ENCODE assay signal across 30 cellular contexts in genomic region chr13:66546534-66547379, GRCh38.
DNase-seq lines count a peak whose midpoint lies in the region; ATAC-seq and TF ChIP-seq lines count a peak whose summit lies in the region.
"Had no signal": no experiment of that assay in that cellular context is flagged by ENCODE, and none has a peak within 500 bp of the region (broad histone marks: within the 10 kb centered on the region; RNA-seq: fewer than 3 reads in every experiment).

No MANE protein-coding gene starts in this region.

- no peak for TF ChIP-seq CTCF in fibroblast of lung (conservative IDR thresholded peaks at IDR 0.05 in 1 of 2, IDR thresholded peaks at IDR 0.05 in 1 of 2; ENCODE audit: low read depth in 1 of 2, low read length in 2 of 2)
- no peak for TF ChIP-seq CTCF in smooth muscle cell (IDR thresholded peaks at IDR 0.05; ENCODE audit: borderline replicate concordance, insufficient read depth, poor library complexity, severe bottlenecking)
- no peak for TF ChIP-seq CTCF in WERI-Rb-1 (IDR thresholded peaks at IDR 0.05; ENCODE audit: low read depth, low read length)

- H2AFZ ChIP-seq in fibroblast of lung (ENCODE audit: low read length) (no peak overlapping the region), smooth muscle cell (ENCODE audit: low read depth) (peak overlapping the region; percentile 22)
- H2AFZ ChIP-seq: GM23338 had no signal

- 52% methylated on average over 2 of the region's 2 CpGs for WGBS in smooth muscle cell (ENCODE audit: low lambda C conversion rate)

- H3K4me2 ChIP-seq in fibroblast of lung (ENCODE audit: extremely low read depth, insufficient read depth, low read length) (no peak overlapping the region), smooth muscle cell (no peak overlapping the region)
- H3K4me2 ChIP-seq: GM23338 had no signal

- H3K27ac ChIP-seq in fibroblast of lung (ENCODE audit: insufficient read depth, low read length) (no peak overlapping the region), smooth muscle cell (ENCODE audit: low read depth) (no peak overlapping the region), WERI-Rb-1 (no peak overlapping the region)
- H3K27ac ChIP-seq: tibial artery had no signal

- H3K4me1 Mint-ChIP-seq in stimulated activated naive B cell treated with anti-CD40 and anti-IgM and Interleukin-4, amounts not matched to agents 10 μg/mL and 1 μg/mL and 100 μg/mL, for 72 hours, result no peaks in the 10 kb centered on the region
- H3K4me1 Mint-ChIP-seq: B cell; central memory CD8-positive, alpha-beta T cell; GM23338; naive thymus-derived CD4-positive, alpha-beta T cell; T-cell had no signal

- H3K36me3 Mint-ChIP-seq in stimulated activated naive B cell treated with anti-CD40 and anti-IgM and Interleukin-4, amounts not matched to agents 10 μg/mL and 1 μg/mL and 100 μg/mL, for 72 hours, result no peaks in the 10 kb centered on the region
- H3K36me3 Mint-ChIP-seq: naive thymus-derived CD4-positive, alpha-beta T cell; T-cell had no signal

- H3K27me3 Mint-ChIP-seq in stimulated activated naive B cell treated with anti-CD40 and anti-IgM and Interleukin-4, amounts not matched to agents 10 μg/mL and 1 μg/mL and 100 μg/mL, for 72 hours, result no peaks in the 10 kb centered on the region
- H3K27me3 Mint-ChIP-seq: activated T-cell treated with anti-CD3 and anti-CD28 coated beads, Interleukin-2, amount 50 U/mL, for 24 hours; B cell; central memory CD8-positive, alpha-beta T cell; naive thymus-derived CD4-positive, alpha-beta T cell; T-cell had no signal

- H3K4me1 ChIP-seq in adipocyte (ENCODE audit: control insufficient read depth, insufficient read depth, low read length) (no peaks in the 10 kb centered on the region), fibroblast of lung (ENCODE audit: control insufficient read depth, extremely low read depth, insufficient read depth, low read length) (no peaks in the 10 kb centered on the region), smooth muscle cell (ENCODE audit: low read depth) (no peaks in the 10 kb centered on the region)
- H3K4me1 ChIP-seq: tibial artery had no signal

- H3K9me3 ChIP-seq in adipocyte (ENCODE audit: control insufficient read depth, low read length), result no peaks in the 10 kb centered on the region
- H3K9me3 ChIP-seq in fibroblast of lung (ENCODE audit: control insufficient read depth, insufficient read depth, low read depth, low read length), result no peaks in the 10 kb centered on the region
- H3K9me3 ChIP-seq in smooth muscle cell (replicated peaks; ENCODE audit: low read depth), result no peaks in the 10 kb centered on the region
- no peaks in the 10 kb centered on the region for H3K9me3 ChIP-seq in WERI-Rb-1 (ENCODE audit: severe bottlenecking)
- H3K9me3 ChIP-seq: MG63, tibial artery had no signal

- no peaks in the 10 kb centered on the region for H3K9me3 Mint-ChIP-seq in stimulated activated naive B cell treated with anti-CD40 and anti-IgM and Interleukin-4, amounts not matched to agents 10 μg/mL and 1 μg/mL and 100 μg/mL, for 72 hours
- H3K9me3 Mint-ChIP-seq: activated T-cell treated with anti-CD3 and anti-CD28 coated beads, Interleukin-2, amount 50 U/mL, for 24 hours; GM23338; naive thymus-derived CD4-positive, alpha-beta T cell; T-cell had no signal

- H3K4me3 Mint-ChIP-seq in stimulated activated naive B cell treated with anti-CD40 and anti-IgM and Interleukin-4, amounts not matched to agents 10 μg/mL and 1 μg/mL and 100 μg/mL, for 72 hours, result no peak overlapping the region
- H3K4me3 Mint-ChIP-seq: activated T-cell treated with anti-CD3 and anti-CD28 coated beads, Interleukin-2, amount 50 U/mL, for 24 hours; B cell; central memory CD8-positive, alpha-beta T cell; GM23338; naive thymus-derived CD4-positive, alpha-beta T cell; T-cell had no signal

- H4K20me1 ChIP-seq in fibroblast of lung (ENCODE audit: control insufficient read depth, extremely low read depth, insufficient read depth, low read length), result no peaks in the 10 kb centered on the region
- H4K20me1 ChIP-seq in smooth muscle cell (ENCODE audit: low read depth), result no peaks in the 10 kb centered on the region

- H3K79me2 ChIP-seq in fibroblast of lung (ENCODE audit: control insufficient read depth, insufficient read depth, low read length) (no peaks in the 10 kb centered on the region), smooth muscle cell (ENCODE audit: low read depth) (no peaks in the 10 kb centered on the region)

- H3K36me3 ChIP-seq in adipocyte (ENCODE audit: control insufficient read depth, insufficient read depth, low read length, severe bottlenecking) (no peaks in the 10 kb centered on the region), fibroblast of lung (ENCODE audit: control insufficient read depth, insufficient read depth, low read length) (no peaks in the 10 kb centered on the region), smooth muscle cell (ENCODE audit: low read depth) (no peaks in the 10 kb centered on the region), WERI-Rb-1 (no peaks in the 10 kb centered on the region)
- H3K36me3 ChIP-seq: MG63, tibial artery had no signal

- H3F3A ChIP-seq in smooth muscle cell (ENCODE audit: low read depth), result no peaks in the 10 kb centered on the region

- no peak overlapping the region for H3K27ac Mint-ChIP-seq in stimulated activated naive B cell treated with anti-CD40 and anti-IgM and Interleukin-4, amounts not matched to agents 10 μg/mL and 1 μg/mL and 100 μg/mL, for 72 hours
- H3K27ac Mint-ChIP-seq: activated T-cell treated with anti-CD3 and anti-CD28 coated beads, Interleukin-2, amount 50 U/mL, for 24 hours; B cell; GM23338; naive thymus-derived CD4-positive, alpha-beta T cell; T-cell had no signal

- H3K9ac ChIP-seq in adipocyte (ENCODE audit: low read length) (no peak overlapping the region), fibroblast of lung (ENCODE audit: insufficient read depth, low read length) (no peak overlapping the region), smooth muscle cell (ENCODE audit: low read depth) (no peak overlapping the region)

- peak; percentile 55 for DNase-seq in LHCN-M2 (ENCODE audit: low read depth)
- DNase-seq in adipocyte (ENCODE audit: low read depth), result peak; percentile 40
- DNase-seq in fibroblast of lung (ENCODE audit: low read depth in 2 of 2), result peak; percentile 36 to 60
- DNase-seq in smooth muscle cell (lab: John Stamatoyannopoulos, UW; ENCODE audit: unreplicated experiment), result no peak
- DNase-seq in WERI-Rb-1, result no peak
- no peak for DNase-seq in stimulated activated naive B cell treated with anti-CD40 and anti-IgM and Interleukin-4, amounts not matched to agents 10 μg/mL and 1 μg/mL and 100 μg/mL, for 72 hours
- DNase-seq in NCI-H128 (lab: John Stamatoyannopoulos, UW; ENCODE audit: unreplicated experiment), result no peak
- DNase-seq: activated CD4-positive, alpha-beta T cell treated with anti-CD3 and anti-CD28 coated beads for 1 hour; activated T-cell treated with anti-CD3 and anti-CD28 coated beads, Interleukin-2, amount 50 U/mL, for 24 hours; amygdala; COR-L47; DMS79 treated with DMSO at 0.1 percent for 48 hours; erythroblast; left colon; mesendoderm; MG63; naive thymus-derived CD4-positive, alpha-beta T cell; NCI-H187 treated with DMSO at 0.1 percent for 48 hours; NCI-H345; NCI-H774; occipital lobe; OCI-M1; SHP77 treated with DMSO at 0.1 percent for 48 hours; stimulated activated CD4-positive, alpha-beta T cell treated with anti-CD3 and anti-CD28 coated beads, Interleukin-4, amount 100 ng/mL, for 24 hours; stimulated activated naive CD8-positive, alpha-beta T cell treated with anti-CD3 and anti-CD28 coated beads, Interleukin-15, Interleukin-2, amounts not matched to agents 100 U/mL and 50 U/mL, for 24 hours; T-cell; tibial artery had no signal

- H3K4me3 ChIP-seq in adipocyte (ENCODE audit: low read length) (no peak overlapping the region), fibroblast of lung (replicated peaks in 1 of 4; ENCODE audit: control extremely low read depth in 1 of 4, insufficient read depth in 1 of 4, low read depth in 3 of 4, low read length in 4 of 4) (no peak overlapping the region), smooth muscle cell (no peak overlapping the region), WERI-Rb-1 (ENCODE audit: low read depth, low read length) (no peak overlapping the region)
- H3K4me3 ChIP-seq: GM23338, MG63, tibial artery had no signal

- H3K27me3 ChIP-seq in adipocyte (replicated peaks; ENCODE audit: control insufficient read depth, insufficient read depth, low read length) (no peaks in the 10 kb centered on the region), fibroblast of lung (ENCODE audit: control insufficient read depth, insufficient read depth, low read length) (no peaks in the 10 kb centered on the region), smooth muscle cell (ENCODE audit: low read depth) (no peaks in the 10 kb centered on the region), WERI-Rb-1 (ENCODE audit: insufficient read depth, low read depth, severe bottlenecking) (no peaks in the 10 kb centered on the region)
- H3K27me3 ChIP-seq: MG63, tibial artery had no signal

- ATAC-seq in stimulated activated naive B cell treated with anti-CD40 and anti-IgM and Interleukin-4, amounts not matched to agents 10 μg/mL and 1 μg/mL and 100 μg/mL, for 72 hours (replicated peaks), result no peak
- ATAC-seq: GM23338; left colon; naive thymus-derived CD4-positive, alpha-beta T cell; stimulated activated naive CD8-positive, alpha-beta T cell treated with anti-CD3 and anti-CD28 coated beads, Interleukin-15, Interleukin-2, amounts not matched to agents 100 U/mL and 50 U/mL, for 24 hours; T-cell had no signal

Comparison
In these comparisons a context has a peak if more than half of its experiments do, and no peak if none do; other contexts are left out.
1. DNase-seq: peak in LHCN-M2 (single experiment), adipocyte (single experiment) and fibroblast of lung (2 of 2); none in smooth muscle cell (single experiment), WERI-Rb-1 (single experiment), stimulated activated naive B cell treated with anti-CD40 and anti-IgM and Interleukin-4, amounts not matched to agents 10 μg/mL and 1 μg/mL and 100 μg/mL, for 72 hours (single experiment) and NCI-H128 (single experiment).